Comparison of ENCODE assay signal across 9 cellular contexts in genomic region chr2:199851499-199851816, GRCh38. TPM values are rescaled to one million over a fixed set of nuclear protein-coding genes. Genes with fewer than 3 reads are reported as not detected.
DNase-seq lines count a peak whose midpoint lies in the region; ATAC-seq and TF ChIP-seq lines count a peak whose summit lies in the region.
"Had no signal": no experiment of that assay in that cellular context is flagged by ENCODE, and none has a peak within 500 bp of the region (broad histone marks: within the 10 kb centered on the region; RNA-seq: fewer than 3 reads in every experiment).

No MANE protein-coding gene starts in this region.

- H3K4me2 ChIP-seq in mammary epithelial cell (ENCODE audit: insufficient read depth, low read depth, low read length) = peak overlapping the region; percentile 99

- peaks cover 11% of the 10 kb centered on the region for H3K4me1 Mint-ChIP-seq in stimulated activated naive CD8-positive, alpha-beta T cell treated with anti-CD3 and anti-CD28 coated beads, Interleukin-15, Interleukin-2, amounts not matched to agents 100 ng/mL and 50 ng/mL, for 24 hours (ENCODE audit: low read depth)

- H3K9me3 ChIP-seq in mammary epithelial cell (replicated peaks; ENCODE audit: insufficient read depth, low read length) (no peaks in the 10 kb centered on the region), mesodermal cell (ENCODE audit: control insufficient read depth, low read length) (no peaks in the 10 kb centered on the region)
- H3K9me3 ChIP-seq: SJSA1 had no signal

- H3K27ac Mint-ChIP-seq in stimulated activated naive CD8-positive, alpha-beta T cell treated with anti-CD3 and anti-CD28 coated beads, Interleukin-15, Interleukin-2, amounts not matched to agents 100 ng/mL and 50 ng/mL, for 24 hours = peak overlapping the region; percentile 94

- H3K27me3 ChIP-seq in mammary epithelial cell (ENCODE audit: insufficient read depth, low read length) = peaks cover 7% of the 10 kb centered on the region

- TF ChIP-seq CTCF in mammary epithelial cell (conservative IDR thresholded peaks at IDR 0.05 in 1 of 2, IDR thresholded peaks at IDR 0.05 in 1 of 2; ENCODE audit: extremely low read depth in 1 of 2, insufficient read depth in 1 of 2, low read depth in 1 of 2, low read length in 2 of 2) = no peak

- H3K4me1 ChIP-seq in mammary epithelial cell (ENCODE audit: insufficient read depth, low read length) = peaks cover 3% of the 10 kb centered on the region
- H3K4me1 ChIP-seq in mesodermal cell (ENCODE audit: control insufficient read depth, insufficient read depth, low read length, poor library complexity, severe bottlenecking) = no peaks in the 10 kb centered on the region

- no peaks in the 10 kb centered on the region for H3K36me3 ChIP-seq in mammary epithelial cell (ENCODE audit: insufficient read depth, low read length)
- no peaks in the 10 kb centered on the region for H3K36me3 ChIP-seq in mesodermal cell (ENCODE audit: control insufficient read depth, insufficient read depth, low read length)
- H3K36me3 ChIP-seq: SJSA1 had no signal

- H3K4me3 ChIP-seq in mammary epithelial cell (replicated peaks in 1 of 3; ENCODE audit: insufficient read depth in 1 of 3, low read depth in 2 of 3, low read length in 3 of 3) = peak overlapping the region; percentile 37 to 67 (median 65)
- H3K4me3 ChIP-seq in mesodermal cell (ENCODE audit: extremely low read depth, insufficient read depth, low read length, poor library complexity, severe bottlenecking) = peak overlapping the region; percentile 50

- DNase-seq in stimulated activated naive CD8-positive, alpha-beta T cell treated with anti-CD3 and anti-CD28 coated beads, Interleukin-15, Interleukin-2, amounts not matched to agents 100 U/mL and 50 U/mL, for 24 hours = no peak
- DNase-seq in mammary epithelial cell (no peak), NCI-H345 (lab: John Stamatoyannopoulos, UW) (no peak), putamen (ENCODE audit: low spot score) (no peak), ACHN (no peak), 8988T (no peak)

- WGBS in mammary epithelial cell (ENCODE audit: low coverage, missing lambda C conversion rate) = 8% methylated on average over 8 of the region's 8 CpGs
- 27 to 31% methylated on average over 4 to 6 of the region's 8 CpGs for WGBS in mesodermal cell (ENCODE audit: insufficient coverage in 2 of 2), 2 experiments

- H2AFZ ChIP-seq in mammary epithelial cell (ENCODE audit: low read depth, low read length) = peak overlapping the region; percentile 95

- BruUV-seq in mammary epithelial cell (replicated peaks; lab: Mats Ljungman, UMichigan) = no TSS peak

- no peaks in the 10 kb centered on the region for H3K79me2 ChIP-seq in mammary epithelial cell (ENCODE audit: insufficient read depth, low read length)

- H3K9ac ChIP-seq in mammary epithelial cell (ENCODE audit: insufficient read depth, low read length) = peak overlapping the region; percentile 9

- in situ Hi-C loops in mammary epithelial cell (cut with MboI; ENCODE audit: low sequenced_read_pairs in 2 of 2) = loop anchor here in 1 of 2 donors (25.0 kb wide), 1 partner anchor 139 kb away; no protein-coding TSS in a partner anchor
- in situ Hi-C loops in ACHN (cut with HindIII; ENCODE audit: low pct_ligation_motif_present, low pct_unique_long_range_greater_than_20kb, low sequenced_read_pairs) = no loop called here

- H4K20me1 ChIP-seq in mammary epithelial cell (ENCODE audit: insufficient read depth, low read length) = no peaks in the 10 kb centered on the region

- intact Hi-C loops in mammary epithelial cell (cut with micrococcal nuclease) = loop anchor here (1.0 kb wide), 1 partner anchor 89 kb away; no protein-coding TSS in a partner anchor

- dilution Hi-C loops in mammary epithelial cell (cut with HindIII; ENCODE audit: low sequenced_read_pairs) = no loop called here

- ATAC-seq in stimulated activated naive CD8-positive, alpha-beta T cell treated with anti-CD3 and anti-CD28 coated beads, Interleukin-15, Interleukin-2, amounts not matched to agents 100 U/mL and 50 U/mL, for 24 hours = no peak

- H3K27ac ChIP-seq in mammary epithelial cell (ENCODE audit: insufficient read depth, low read depth, low read length) = no peak overlapping the region
- H3K27ac ChIP-seq in mesodermal cell (ENCODE audit: low read depth, low read length, severe bottlenecking) = no peak overlapping the region
- H3K27ac ChIP-seq: SJSA1 had no signal

- CTCF ChIA-PET in mammary epithelial cell (lab: Charles Lee; ENCODE audit: low non-redundant PET) = no interaction called here

- H3K36me3 Mint-ChIP-seq in stimulated activated naive CD8-positive, alpha-beta T cell treated with anti-CD3 and anti-CD28 coated beads, Interleukin-15, Interleukin-2, amounts not matched to agents 100 ng/mL and 50 ng/mL, for 24 hours (ENCODE audit: low read depth) = no peaks in the 10 kb centered on the region

- peak overlapping the region; percentile 95 for H3K4me3 Mint-ChIP-seq in stimulated activated naive CD8-positive, alpha-beta T cell treated with anti-CD3 and anti-CD28 coated beads, Interleukin-15, Interleukin-2, amounts not matched to agents 100 ng/mL and 50 ng/mL, for 24 hours

- peaks cover 9% of the 10 kb centered on the region for H3K27me3 Mint-ChIP-seq in stimulated activated naive CD8-positive, alpha-beta T cell treated with anti-CD3 and anti-CD28 coated beads, Interleukin-15, Interleukin-2, amounts not matched to agents 100 ng/mL and 50 ng/mL, for 24 hours

- no peaks in the 10 kb centered on the region for H3K9me3 Mint-ChIP-seq in stimulated activated naive CD8-positive, alpha-beta T cell treated with anti-CD3 and anti-CD28 coated beads, Interleukin-15, Interleukin-2, amounts not matched to agents 100 ng/mL and 50 ng/mL, for 24 hours

RNA-seq across cellular contexts. Expression of gene FTCDNL1, which starts 0.5 kb away (rescaled TPM):
- 1 to 10 TPM in 1 of 2 donors, under 1 TPM in 1; 0.14 to 1.0 TPM for total RNA-seq in mammary epithelial cell
- polyA plus RNA-seq in mammary epithelial cell = 0.29 TPM
- polyA minus RNA-seq in mammary epithelial cell = not detected
- not detected for polyA plus RNA-seq in mesodermal cell (2013, experiment 1 of 2)
- 0.46 TPM for polyA plus RNA-seq in mesodermal cell (2013, experiment 2 of 2)
- total RNA-seq: SJSA1 had no signal

RNA-seq across cellular contexts. Expression of gene C2orf69, which starts 59.6 kb away (rescaled TPM):
- 10 to 100 TPM; 12.7 to 16.5 TPM for total RNA-seq in mammary epithelial cell
- polyA plus RNA-seq in mammary epithelial cell = 3.9 TPM
- polyA minus RNA-seq in mammary epithelial cell = 9.1 TPM
- 9.8 TPM for polyA plus RNA-seq in mesodermal cell (2013, experiment 1 of 2)
- polyA plus RNA-seq in mesodermal cell (2013, experiment 2 of 2) = 10.9 TPM
